In genomic region chr5:125713406-125713805, GRCh38 we compare ENCODE assay signal across 22 cellular contexts.
"Had no signal": no experiment of that assay in that cellular context is flagged by ENCODE, and none has a peak within 500 bp of the region (broad histone marks: within the 10 kb centered on the region; RNA-seq: fewer than 3 reads in every experiment).

No MANE protein-coding gene starts in this region.

- H3K36me3 Mint-ChIP-seq: stimulated activated effector memory CD8-positive, alpha-beta T cell treated with anti-CD3 and anti-CD28 coated beads, Interleukin-12 subunit alpha, Interleukin-12 subunit beta, amount 100 ng/mL, for 72 hours had no signal

- H3K27me3 Mint-ChIP-seq: naive thymus-derived CD4-positive, alpha-beta T cell; progenitor cell of endocrine pancreas had no signal

- H3K9me3 ChIP-seq: gastrocnemius medialis, heart left ventricle, left lung, stomach, thyroid gland had no signal

- H3K9ac ChIP-seq: parathyroid adenoma had no signal

- H3K79me2 ChIP-seq: hepatocyte, parathyroid adenoma had no signal

- ATAC-seq: gastrocnemius medialis; heart left ventricle; left cardiac atrium; left lung; naive thymus-derived CD4-positive, alpha-beta T cell; sciatic nerve; stimulated activated effector memory CD8-positive, alpha-beta T cell treated with anti-CD3 and anti-CD28 coated beads, Interleukin-12 subunit alpha, Interleukin-12 subunit beta, amount 100 ng/mL, for 72 hours had no signal

- H3K4me1 Mint-ChIP-seq: naive thymus-derived CD4-positive, alpha-beta T cell; stimulated activated effector memory CD8-positive, alpha-beta T cell treated with anti-CD3 and anti-CD28 coated beads, Interleukin-12 subunit alpha, Interleukin-12 subunit beta, amount 100 ng/mL, for 72 hours had no signal

- H3K27me3 ChIP-seq: dorsolateral prefrontal cortex, gastrocnemius medialis, heart left ventricle, hepatocyte, left lung, stomach, thyroid gland had no signal

- H3K27ac ChIP-seq: dorsolateral prefrontal cortex, gastrocnemius medialis, heart left ventricle, hepatocyte, left lung, parathyroid adenoma, stomach, thyroid gland had no signal

- H3K36me3 ChIP-seq: gastrocnemius medialis, heart left ventricle, left lung, stomach, thyroid gland had no signal

- H3K4me3 ChIP-seq: gastrocnemius medialis, heart left ventricle, hepatocyte, left lung, stomach, thyroid gland had no signal

- H3K4me1 ChIP-seq: gastrocnemius medialis, heart left ventricle, left lung, parathyroid adenoma, thyroid gland had no signal

- DNase-seq: dorsolateral prefrontal cortex; effector CD4-positive, alpha-beta T cell; foreskin fibroblast; gastrocnemius medialis; heart left ventricle; left cardiac atrium; left lung; mesendoderm; midbrain; naive thymus-derived CD4-positive, alpha-beta T cell; stimulated activated CD4-positive, alpha-beta T cell treated with anti-CD3 and anti-CD28 coated beads, Interleukin-2, amount 100 ng/mL, for 24 hours; stimulated activated CD4-positive, alpha-beta T cell treated with anti-CD3 and anti-CD28 coated beads, Interleukin-4, amount 100 ng/mL, for 24 hours; stimulated activated naive CD4-positive, alpha-beta T cell treated with Interleukin-2 at 50 U/mL for 16 hours; stomach; thyroid gland; trophoblast cell had no signal

- H3K4me3 Mint-ChIP-seq: naive thymus-derived CD4-positive, alpha-beta T cell; nephron; stimulated activated effector memory CD8-positive, alpha-beta T cell treated with anti-CD3 and anti-CD28 coated beads, Interleukin-12 subunit alpha, Interleukin-12 subunit beta, amount 100 ng/mL, for 72 hours had no signal

- H3K27ac Mint-ChIP-seq: naive thymus-derived CD4-positive, alpha-beta T cell; progenitor cell of endocrine pancreas; stimulated activated effector memory CD8-positive, alpha-beta T cell treated with anti-CD3 and anti-CD28 coated beads, Interleukin-12 subunit alpha, Interleukin-12 subunit beta, amount 100 ng/mL, for 72 hours had no signal

- H2AFZ ChIP-seq: hepatocyte, parathyroid adenoma had no signal

- H3K4me2 ChIP-seq: hepatocyte had no signal
